ENCODE assay signal across 8 cellular contexts in genomic region chr12:57088442-57089258, GRCh38. TPM values are rescaled to one million over a fixed set of nuclear protein-coding genes. Genes with fewer than 3 reads are reported as not detected.
A peak's percentile ranks its signal among the peaks of the same experiment; 100 is the strongest.
DNase-seq lines count a peak whose midpoint lies in the region; ATAC-seq and TF ChIP-seq lines count a peak whose summit lies in the region.

A gene with protein sequence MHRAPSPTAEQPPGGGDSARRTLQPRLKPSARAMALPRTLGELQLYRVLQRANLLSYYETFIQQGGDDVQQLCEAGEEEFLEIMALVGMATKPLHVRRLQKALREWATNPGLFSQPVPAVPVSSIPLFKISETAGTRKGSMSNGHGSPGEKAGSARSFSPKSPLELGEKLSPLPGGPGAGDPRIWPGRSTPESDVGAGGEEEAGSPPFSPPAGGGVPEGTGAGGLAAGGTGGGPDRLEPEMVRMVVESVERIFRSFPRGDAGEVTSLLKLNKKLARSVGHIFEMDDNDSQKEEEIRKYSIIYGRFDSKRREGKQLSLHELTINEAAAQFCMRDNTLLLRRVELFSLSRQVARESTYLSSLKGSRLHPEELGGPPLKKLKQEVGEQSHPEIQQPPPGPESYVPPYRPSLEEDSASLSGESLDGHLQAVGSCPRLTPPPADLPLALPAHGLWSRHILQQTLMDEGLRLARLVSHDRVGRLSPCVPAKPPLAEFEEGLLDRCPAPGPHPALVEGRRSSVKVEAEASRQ (plus strand): TSS chr12:57089114. CDS start chr12:57089272, 158 bp downstream.

- in situ Hi-C loops in GM13977 (cut with MboI; ENCODE audit: low pct_unique_long_range_greater_than_20kb, low sequenced_read_pairs, unreplicated experiment) = no loop called here

- H3K4me1 Mint-ChIP-seq in T-helper 1 cell treated with Interleukin-12 subunit alpha and Interleukin-12 subunit beta and Interleukin-4 antibody, amounts not matched to agents 30 μg/mL and 1 μg/mL, for 36 hours (ENCODE audit: low read depth) = peaks cover 49% of the 10 kb centered on the region

- H3K27me3 Mint-ChIP-seq in T-helper 1 cell treated with Interleukin-12 subunit alpha and Interleukin-12 subunit beta and Interleukin-4 antibody, amounts not matched to agents 30 μg/mL and 1 μg/mL, for 36 hours (ENCODE audit: low read depth) = no peaks in the 10 kb centered on the region

- DNase-seq in GM13977 (ENCODE audit: low spot score) = peak; percentile 96
- DNase-seq in NCI-H146 (lab: John Stamatoyannopoulos, UW) = peak; percentile 92
- peak; percentile 98 for DNase-seq in amniotic stem cell (lab: John Stamatoyannopoulos, UW)
- peak; percentile 98 for DNase-seq in left ventricle myocardium inferior
- DNase-seq in prostate gland (ENCODE audit: low spot score) = peak; percentile 97
- DNase-seq in upper lobe of right lung = peak; percentile 99

- H3K4me3 Mint-ChIP-seq in T-helper 1 cell treated with Interleukin-12 subunit alpha and Interleukin-12 subunit beta and Interleukin-4 antibody, amounts not matched to agents 30 μg/mL and 1 μg/mL, for 36 hours = peak within 1 kb of the TSS; percentile 95

- H3K36me3 Mint-ChIP-seq in T-helper 1 cell treated with Interleukin-12 subunit alpha and Interleukin-12 subunit beta and Interleukin-4 antibody, amounts not matched to agents 30 μg/mL and 1 μg/mL, for 36 hours (ENCODE audit: low read depth) = peaks cover 16% of the 10 kb centered on the region

- H3K27ac ChIP-seq in left ventricle myocardium inferior (replicated peaks) (peak within 1 kb of the TSS; percentile 100), prostate gland (peak within 1 kb of the TSS; percentile 99), upper lobe of right lung (peak within 1 kb of the TSS; percentile 99)

- peak within 1 kb of the TSS; percentile 95 for H3K27ac Mint-ChIP-seq in T-helper 1 cell treated with Interleukin-12 subunit alpha and Interleukin-12 subunit beta and Interleukin-4 antibody, amounts not matched to agents 30 μg/mL and 1 μg/mL, for 36 hours

- H3K4me3 ChIP-seq in left ventricle myocardium inferior (peak within 1 kb of the TSS; percentile 95), prostate gland (peak within 1 kb of the TSS; percentile 82 to 91), upper lobe of right lung (peak within 1 kb of the TSS; percentile 88)

- H3K9me3 Mint-ChIP-seq in T-helper 1 cell treated with Interleukin-12 subunit alpha and Interleukin-12 subunit beta and Interleukin-4 antibody, amounts not matched to agents 30 μg/mL and 1 μg/mL, for 36 hours = no peaks in the 10 kb centered on the region

- intact Hi-C loops in left ventricle myocardium inferior (cut with micrococcal nuclease) = no loop called here
- intact Hi-C loops in prostate gland (cut with DNase I) = loop anchor here (10.0 kb wide), 1 partner anchor 454 kb away; the partner anchor contains the start of gene BAZ2A
- intact Hi-C loops in upper lobe of right lung (cut with DNase I) = no loop called here

- H3K27me3 ChIP-seq in left ventricle myocardium inferior (ENCODE audit: low read depth) = no peaks in the 10 kb centered on the region
- H3K27me3 ChIP-seq in prostate gland (replicated peaks; ENCODE audit: insufficient read depth) = no peaks in the 10 kb centered on the region
- H3K27me3 ChIP-seq in upper lobe of right lung = no peaks in the 10 kb centered on the region

- H3K4me1 ChIP-seq in left ventricle myocardium inferior = peaks cover 75% of the 10 kb centered on the region
- H3K4me1 ChIP-seq in prostate gland (replicated peaks) = peaks cover 34% of the 10 kb centered on the region
- peaks cover 40% of the 10 kb centered on the region for H3K4me1 ChIP-seq in upper lobe of right lung

- no peaks in the 10 kb centered on the region for H3K9me3 ChIP-seq in left ventricle myocardium inferior (replicated peaks)
- H3K9me3 ChIP-seq in prostate gland = no peaks in the 10 kb centered on the region
- H3K9me3 ChIP-seq in upper lobe of right lung = no peaks in the 10 kb centered on the region

- peak; percentile 85 for TF ChIP-seq POLR2A in prostate gland (IDR thresholded peaks at IDR 0.05)

- TF ChIP-seq CTCF in GM13977 (IDR thresholded peaks at IDR 0.05; ENCODE audit: extremely low read depth, insufficient read depth, missing control alignments) = no peak
- no peak for TF ChIP-seq CTCF in left ventricle myocardium inferior (IDR thresholded peaks at IDR 0.05; ENCODE audit: borderline replicate concordance)
- TF ChIP-seq CTCF in prostate gland (IDR thresholded peaks at IDR 0.05) = peak in 1 of 4 experiments; percentile 15
- TF ChIP-seq CTCF in upper lobe of right lung (IDR thresholded peaks at IDR 0.05) = no peak

- WGBS in prostate gland = 2% methylated on average over 57 of the region's 85 CpGs

- H3K36me3 ChIP-seq in left ventricle myocardium inferior (peaks cover 29% of the 10 kb centered on the region), prostate gland (no peaks in the 10 kb centered on the region), upper lobe of right lung (peaks cover 22% of the 10 kb centered on the region)

- ATAC-seq in HG02852 (IDR thresholded peaks at IDR 0.05; ENCODE audit: unreplicated experiment) (peak; percentile 45), upper lobe of right lung (peak; percentile 79)

RNA-seq across cellular contexts. Expression of the gene that starts here (rescaled TPM):
- 10.1 TPM for total RNA-seq in left ventricle myocardium inferior
- 10 to 100 TPM; 19.0 to 65.5 TPM for total RNA-seq in prostate gland
- 37.3 TPM for total RNA-seq in upper lobe of right lung

Comparison
In these comparisons a context has a peak if more than half of its experiments do, and no peak if none do; other contexts are left out.
1. Peak in every context shown above with its lines: DNase-seq, ATAC-seq, H3K4me3 ChIP-seq and H3K27ac ChIP-seq.